14 cellular contexts compared by ENCODE assay signal in genomic region chr7:139725843-139726484, GRCh38. TPM values are rescaled to one million over a fixed set of nuclear protein-coding genes. Genes with fewer than 3 reads are reported as not detected.
DNase-seq lines count a peak whose midpoint lies in the region; ATAC-seq, FAIRE-seq and TF ChIP-seq lines count a peak whose summit lies in the region.
"Had no signal": no experiment of that assay in that cellular context is flagged by ENCODE, and none has a peak within 500 bp of the region (broad histone marks: within the 10 kb centered on the region; RNA-seq: fewer than 3 reads in every experiment).

No MANE protein-coding gene starts in this region.

- TF ChIP-seq RAD21 in A549 (conservative IDR thresholded peaks at IDR 0.05 in 1 of 2, IDR thresholded peaks at IDR 0.05 in 1 of 2): no peak

- FAIRE-seq in A549 (lab: Jason Lieb, UNC) (no peak), GM12891 (lab: Jason Lieb, UNC) (no peak)

- H3K4me3 ChIP-seq in A549 (no peak overlapping the region), mucosa of descending colon (no peak overlapping the region), esophagus muscularis mucosa (no peak overlapping the region)
- H3K4me3 ChIP-seq: testis had no signal

- peaks cover 76% of the 10 kb centered on the region for H3K4me1 ChIP-seq in A549
- peaks cover 22% of the 10 kb centered on the region for H3K4me1 ChIP-seq in mucosa of descending colon (ENCODE audit: low read depth)
- H3K4me1 ChIP-seq in esophagus muscularis mucosa: peaks cover 49 to 85% (median 59%) of the 10 kb centered on the region in 4 donors

- peak overlapping the region; percentile 47 for H3K27ac Mint-ChIP-seq in activated naive CD8-positive, alpha-beta T cell treated with anti-CD3 and anti-CD28 coated beads, Interleukin-2, amount 50 U/mL, for 24 hours
- H3K27ac Mint-ChIP-seq: T-helper 1 cell treated with Interleukin-12 subunit alpha and Interleukin-12 subunit beta and Interleukin-4 antibody, amounts not matched to agents 30 μg/mL and 1 μg/mL, for 36 hours had no signal

- POLR2A ChIA-PET in A549 (lab: Yijun Ruan, JAX): no interaction called here

- TF ChIP-seq POLR2A in A549 (IDR thresholded peaks at IDR 0.05; ENCODE audit: low read length): no peak
- TF ChIP-seq POLR2A in GM12891 (IDR thresholded peaks at IDR 0.05; ENCODE audit: low read depth, low read length): no peak
- TF ChIP-seq POLR2A in esophagus muscularis mucosa (IDR thresholded peaks at IDR 0.05; ENCODE audit: low read depth): no peak

- peak overlapping the region; percentile 46; the same call in 1 of the 3 replicates for H3K4me2 ChIP-seq in A549

- no peak for DNase-seq in A549 (ENCODE audit: low read depth in 1 of 2, low spot score in 1 of 2)
- no peak for DNase-seq in GM12891 (ENCODE audit: insufficient read length, low spot score)
- DNase-seq in activated naive CD8-positive, alpha-beta T cell treated with anti-CD3 and anti-CD28 coated beads, Interleukin-2, amount 50 U/mL, for 24 hours: no peak
- no peak for DNase-seq in mucosa of descending colon
- DNase-seq in D341Med (ENCODE audit: low spot score): no peak
- no peak for DNase-seq in GM20000 (ENCODE audit: low spot score)
- DNase-seq in esophagus muscularis mucosa (ENCODE audit: extremely low spot score): no peak
- no peak for DNase-seq in activated gamma-delta T cell treated with Interleukin-2 at 50 U/mL for 16 hours
- DNase-seq: activated T-cell treated with anti-CD3 and anti-CD28 coated beads, Interleukin-2, amount 50 U/mL, for 4 hours; COR-L47; NCI-H2227 treated with DMSO at 0.1 percent for 48 hours; stimulated activated CD4-positive, alpha-beta T cell treated with anti-CD3 and anti-CD28 coated beads, Interleukin-4, amount 100 ng/mL, for 1 hour; testis had no signal

- H3K4me3 Mint-ChIP-seq in activated naive CD8-positive, alpha-beta T cell treated with anti-CD3 and anti-CD28 coated beads, Interleukin-2, amount 50 U/mL, for 24 hours: no peak overlapping the region
- H3K4me3 Mint-ChIP-seq: activated T-cell treated with anti-CD3 and anti-CD28 coated beads, Interleukin-2, amount 50 U/mL, for 4 hours; T-helper 1 cell treated with Interleukin-12 subunit alpha and Interleukin-12 subunit beta and Interleukin-4 antibody, amounts not matched to agents 30 μg/mL and 1 μg/mL, for 36 hours had no signal

- intact Hi-C loops in mucosa of descending colon (cut with DNase I, micrococcal nuclease): no loop called here
- intact Hi-C loops in esophagus muscularis mucosa (cut with DNase I): loop anchor here (10.0 kb wide), 1 partner anchor 71 kb away; no protein-coding TSS in a partner anchor

- ATAC-seq in A549 (no peak), mucosa of descending colon (peak; percentile 4)
- no peak for ATAC-seq in activated naive CD8-positive, alpha-beta T cell treated with anti-CD3 and anti-CD28 coated beads, Interleukin-2, amount 50 U/mL, for 24 hours

- H3K27ac ChIP-seq in A549: peak overlapping the region; percentile 45 to 71; a peak in 4 of 6 replicates
- no peak overlapping the region for H3K27ac ChIP-seq in esophagus muscularis mucosa (replicated peaks in 1 of 4)

- TF ChIP-seq EP300 in A549 (IDR thresholded peaks at IDR 0.05) (no peak), esophagus muscularis mucosa (IDR thresholded peaks at IDR 0.05) (no peak)

- H3K36me3 Mint-ChIP-seq in activated naive CD8-positive, alpha-beta T cell treated with anti-CD3 and anti-CD28 coated beads, Interleukin-2, amount 50 U/mL, for 24 hours (ENCODE audit: low read depth): peaks cover 7% of the 10 kb centered on the region

- H3K36me3 ChIP-seq in mucosa of descending colon (ENCODE audit: low read depth): no peaks in the 10 kb centered on the region
- peaks cover 0 to 4% (median 0%) of the 10 kb centered on the region in 4 donors for H3K36me3 ChIP-seq in esophagus muscularis mucosa

- peaks cover 37% of the 10 kb centered on the region for H3K4me1 Mint-ChIP-seq in activated naive CD8-positive, alpha-beta T cell treated with anti-CD3 and anti-CD28 coated beads, Interleukin-2, amount 50 U/mL, for 24 hours

- 84% methylated on average over 6 of the region's 6 CpGs for WGBS in A549 (ENCODE audit: missing lambda C conversion rate)
- 80% methylated on average over 6 of the region's 6 CpGs for WGBS in esophagus muscularis mucosa

- no peaks in the 10 kb centered on the region for H3K9me3 Mint-ChIP-seq in activated naive CD8-positive, alpha-beta T cell treated with anti-CD3 and anti-CD28 coated beads, Interleukin-2, amount 50 U/mL, for 24 hours
- H3K9me3 Mint-ChIP-seq: activated T-cell treated with anti-CD3 and anti-CD28 coated beads, Interleukin-2, amount 50 U/mL, for 4 hours; T-helper 1 cell treated with Interleukin-12 subunit alpha and Interleukin-12 subunit beta and Interleukin-4 antibody, amounts not matched to agents 30 μg/mL and 1 μg/mL, for 36 hours had no signal

- no peaks in the 10 kb centered on the region for H3K9me3 ChIP-seq in A549
- no peaks in the 10 kb centered on the region for H3K9me3 ChIP-seq in mucosa of descending colon
- no peaks in the 10 kb centered on the region for H3K9me3 ChIP-seq in esophagus muscularis mucosa
- H3K9me3 ChIP-seq: testis had no signal

- TF ChIP-seq CTCF in A549 (IDR thresholded peaks at IDR 0.05) (no peak), mucosa of descending colon (IDR thresholded peaks at IDR 0.05) (no peak), GM20000 (IDR thresholded peaks at IDR 0.05; ENCODE audit: extremely low read depth, missing control alignments) (no peak), esophagus muscularis mucosa (IDR thresholded peaks at IDR 0.05) (no peak)

- H3K27me3 Mint-ChIP-seq in activated naive CD8-positive, alpha-beta T cell treated with anti-CD3 and anti-CD28 coated beads, Interleukin-2, amount 50 U/mL, for 24 hours: no peaks in the 10 kb centered on the region

- CTCF ChIA-PET in A549 (lab: Yijun Ruan, JAX): interaction anchor here (0.9 to 1.4 kb wide), 3 partner anchors 79 to 277 kb away, joined by 3 to 4 read pairs (median 3); no protein-coding TSS in a partner anchor

- H3K27me3 ChIP-seq in esophagus muscularis mucosa: no peaks in the 10 kb centered on the region
- H3K27me3 ChIP-seq: testis had no signal

TF ChIP-seq in A549, 52 proteins besides CTCF, POLR2A, EP300 and RAD21:
- TF ChIP-seq HOXB5 (CRISPR knock-in tag; IDR thresholded peaks at IDR 0.05) (no peak), TFCP2L1 (CRISPR knock-in tag; IDR thresholded peaks at IDR 0.05) (no peak), ZC3H11A (IDR thresholded peaks at IDR 0.05) (no peak), KDM1A (IDR thresholded peaks at IDR 0.05; ENCODE audit: low read depth) (no peak), SMC3 (IDR thresholded peaks at IDR 0.05) (no peak), NR3C1 (IDR thresholded peaks at IDR 0.05) (no peak), NPAS2 (CRISPR knock-in tag; IDR thresholded peaks at IDR 0.05; ENCODE audit: borderline replicate concordance) (no peak), RFX5 (IDR thresholded peaks at IDR 0.05) (no peak), FOXS1 (CRISPR knock-in tag; IDR thresholded peaks at IDR 0.05) (no peak)

TF ChIP-seq in GM12891, 5 proteins besides CTCF, POLR2A, EP300 and RAD21:
- TF ChIP-seq SPI1 (IDR thresholded peaks at IDR 0.05; ENCODE audit: low read depth, low read length): peak; percentile 24; the same call in 1 of the 2 replicates
- TF ChIP-seq POU2F2 (IDR thresholded peaks at IDR 0.05; ENCODE audit: low read depth, low read length): no peak

RNA-seq across cellular contexts. Expression of gene HIPK2, which starts 51.8 kb away (rescaled TPM):
- polyA plus RNA-seq in A549 (2011; rRNA removed) (12.1 and 16.3 TPM in 2 replicates), A549 (2017; fragmentation: RNase III; extraction: RNeasy Plus Mini Kit Qiagen cat#74134 plus additional on column Dnase treatment) (10.5 to 13.1 TPM (median 11.3 TPM) in 3 replicates)
- polyA plus RNA-seq in A549 (2012; cell fraction: cytosol; rRNA removed): 10.1 and 13.5 TPM in 2 replicates
- 9.9 and 11.2 TPM in 2 replicates for polyA plus RNA-seq in A549 (2012; cell fraction: nucleus; rRNA removed)
- 32.7 and 34.1 TPM in 2 replicates for polyA minus RNA-seq in A549 (2011; rRNA and poly(A)+ RNA removed)
- polyA plus RNA-seq in GM12891 (2012; ENCODE audit: low read depth, missing spikeins): 14.2 TPM
- total RNA-seq in mucosa of descending colon (10 to 100 TPM; 29.9 to 63.6 (median 39.9) TPM), esophagus muscularis mucosa (10 to 100 TPM; 20.9 to 40.9 (median 26.7) TPM)

Comparison
In these comparisons a context has a peak if more than half of its experiments do, and no peak if none do; other contexts are left out.
1. H3K27ac ChIP-seq: peak in A549 (2 of 2); none in esophagus muscularis mucosa (0 of 4).